Comparison of ENCODE assay signal across 8 cellular contexts in genomic region chr7:76314042-76314721, GRCh38. TPM values are rescaled to one million over a fixed set of nuclear protein-coding genes. Genes with fewer than 3 reads are reported as not detected.
DNase-seq lines count a peak whose midpoint lies in the region; TF ChIP-seq lines count a peak whose summit lies in the region.

No MANE protein-coding gene starts in this region.

- H2BK15ac ChIP-seq in neuronal stem cell (ENCODE audit: low read length), result no peak overlapping the region

- peak overlapping the region; percentile 42 for H3K4me2 ChIP-seq in neuronal stem cell (ENCODE audit: insufficient read depth, low read length, poor library complexity, severe bottlenecking)

- peak overlapping the region; percentile 65 for H3K18ac ChIP-seq in neuronal stem cell (ENCODE audit: low read length)

- H3K4me1 ChIP-seq in neuronal stem cell (ENCODE audit: control insufficient read depth in 2 of 2, insufficient read depth in 1 of 2, low read depth in 1 of 2, low read length in 2 of 2), result peaks cover 12% of the 10 kb centered on the region in 2 donors

- peak overlapping the region; percentile 89 for H2AFZ ChIP-seq in neuronal stem cell (ENCODE audit: low read length)

- H4K91ac ChIP-seq in neuronal stem cell (ENCODE audit: low read depth, low read length, poor library complexity), result no peak overlapping the region

- H3K36me3 ChIP-seq in MG63 (no peaks in the 10 kb centered on the region), neuronal stem cell (replicated peaks in 1 of 2; ENCODE audit: control insufficient read depth in 2 of 2, insufficient read depth in 2 of 2, low read length in 2 of 2) (no peaks in the 10 kb centered on the region)

- no peak overlapping the region for H3K14ac ChIP-seq in neuronal stem cell (ENCODE audit: low read length)

- H4K8ac ChIP-seq in neuronal stem cell (ENCODE audit: low read depth, low read length), result no peak overlapping the region

- peak overlapping the region; percentile 81 for H3K23ac ChIP-seq in neuronal stem cell (ENCODE audit: low read depth, low read length, poor library complexity)

- TF ChIP-seq CTCF in fibroblast of the aortic adventitia (IDR thresholded peaks at IDR 0.05; ENCODE audit: insufficient read depth, low read length), result peak; percentile 100

- H3K9me3 ChIP-seq in MG63, result no peaks in the 10 kb centered on the region
- peaks cover 0 to 2% of the 10 kb centered on the region in 2 donors for H3K9me3 ChIP-seq in neuronal stem cell (replicated peaks in 1 of 2; ENCODE audit: control insufficient read depth in 2 of 2, insufficient read depth in 1 of 2, low read depth in 1 of 2, low read length in 2 of 2)

- H3K79me1 ChIP-seq in neuronal stem cell (ENCODE audit: low read depth, low read length), result peaks cover 3% of the 10 kb centered on the region

- WGBS in neuronal stem cell (ENCODE audit: extremely low coverage in 2 of 2, insufficient read length in 2 of 2, insufficient replicate concordance in 1 of 2), 2 donors, result no CpG with 5 or more reads among the region's 15 CpGs

- no peak overlapping the region for H3K27ac ChIP-seq in neuronal stem cell (replicated peaks; ENCODE audit: low read length)

- H2BK12ac ChIP-seq in neuronal stem cell (ENCODE audit: low read length), result no peak overlapping the region

- DNase-seq in DMS53 (lab: John Stamatoyannopoulos, UW), result peak; percentile 97
- DNase-seq in GOT3 (lab: John Stamatoyannopoulos, UW), result peak; percentile 80
- DNase-seq in MG63, result peak; percentile 84
- DNase-seq in RPMI7951 (ENCODE audit: low read depth), result peak; percentile 87
- peak; percentile 93 to 96 for DNase-seq in activated T-helper 1 cell treated with anti-CD3 and anti-CD28 coated beads, Interleukin-2, amount 50 U/mL, for 16 hours (ENCODE audit: low read depth in 1 of 2, low spot score in 1 of 2)
- peak; percentile 93 for DNase-seq in fibroblast of the aortic adventitia (ENCODE audit: low read depth)
- DNase-seq in neuronal stem cell (ENCODE audit: low spot score), result peak; percentile 91
- DNase-seq in stromal cell of bone marrow (ENCODE audit: low read depth), result peak; percentile 78

- H3K4ac ChIP-seq in neuronal stem cell (ENCODE audit: low read length), result no peak overlapping the region

- no peaks in the 10 kb centered on the region for H3K27me3 ChIP-seq in MG63
- no peaks in the 10 kb centered on the region for H3K27me3 ChIP-seq in neuronal stem cell (ENCODE audit: control insufficient read depth in 3 of 3, insufficient read depth in 3 of 3, low read depth in 1 of 3, low read length in 3 of 3)

- no peak overlapping the region for H2BK120ac ChIP-seq in neuronal stem cell (ENCODE audit: low read depth, low read length)

- no peak overlapping the region for H3K4me3 ChIP-seq in MG63
- no peak overlapping the region for H3K4me3 ChIP-seq in fibroblast of the aortic adventitia (ENCODE audit: low read depth, low read length)
- H3K4me3 ChIP-seq in neuronal stem cell (ENCODE audit: low read length in 2 of 2), result no peak overlapping the region

- H3K9ac ChIP-seq in neuronal stem cell (ENCODE audit: low read depth, low read length, poor library complexity), result no peak overlapping the region

- H2AK5ac ChIP-seq in neuronal stem cell (ENCODE audit: low read depth, low read length), result no peak overlapping the region

- no peak overlapping the region for H2BK5ac ChIP-seq in neuronal stem cell (ENCODE audit: low read length)

RNA-seq across cellular contexts. Expression of gene HSPB1, which starts 11.7 kb away (rescaled TPM):
- total RNA-seq in MG63 (2014; rRNA removed; shearing (Covaris generic); ENCODE audit: low replicate concordance), result 68.7 and 72.8 TPM in 2 replicates
- 147 and 157 TPM in 2 replicates for total RNA-seq in RPMI7951 (2014; rRNA removed; shearing (Covaris generic))
- total RNA-seq in fibroblast of the aortic adventitia (ENCODE audit: low replicate concordance), result 91.8 and 128 TPM in 2 replicates
- 217 TPM for polyA plus RNA-seq in neuronal stem cell (2013, experiment 1 of 2)
- polyA plus RNA-seq in neuronal stem cell (2013, experiment 2 of 2), result 205 TPM

RNA-seq across cellular contexts. Expression of gene YWHAG, which starts 44.6 kb away (rescaled TPM):
- total RNA-seq in MG63 (2014; rRNA removed; shearing (Covaris generic); ENCODE audit: low replicate concordance), result 74.2 and 95.2 TPM in 2 replicates
- 80.4 and 89.8 TPM in 2 replicates for total RNA-seq in RPMI7951 (2014; rRNA removed; shearing (Covaris generic))
- 112 and 115 TPM in 2 replicates for total RNA-seq in fibroblast of the aortic adventitia (ENCODE audit: low replicate concordance)
- polyA plus RNA-seq in neuronal stem cell (2013, experiment 1 of 2), result 115 TPM
- 115 TPM for polyA plus RNA-seq in neuronal stem cell (2013, experiment 2 of 2)
